In genomic region chr5:57662991-57663390, GRCh38 we compare ENCODE assay signal across 1 cellular context.
TF ChIP-seq lines count a peak whose summit lies in the region.

No MANE protein-coding gene starts in this region.

TF ChIP-seq in GM23338, 12 proteins besides CTCF, POLR2A, EP300 and RAD21 (continued from another document):
- TF ChIP-seq, protein P1, sequence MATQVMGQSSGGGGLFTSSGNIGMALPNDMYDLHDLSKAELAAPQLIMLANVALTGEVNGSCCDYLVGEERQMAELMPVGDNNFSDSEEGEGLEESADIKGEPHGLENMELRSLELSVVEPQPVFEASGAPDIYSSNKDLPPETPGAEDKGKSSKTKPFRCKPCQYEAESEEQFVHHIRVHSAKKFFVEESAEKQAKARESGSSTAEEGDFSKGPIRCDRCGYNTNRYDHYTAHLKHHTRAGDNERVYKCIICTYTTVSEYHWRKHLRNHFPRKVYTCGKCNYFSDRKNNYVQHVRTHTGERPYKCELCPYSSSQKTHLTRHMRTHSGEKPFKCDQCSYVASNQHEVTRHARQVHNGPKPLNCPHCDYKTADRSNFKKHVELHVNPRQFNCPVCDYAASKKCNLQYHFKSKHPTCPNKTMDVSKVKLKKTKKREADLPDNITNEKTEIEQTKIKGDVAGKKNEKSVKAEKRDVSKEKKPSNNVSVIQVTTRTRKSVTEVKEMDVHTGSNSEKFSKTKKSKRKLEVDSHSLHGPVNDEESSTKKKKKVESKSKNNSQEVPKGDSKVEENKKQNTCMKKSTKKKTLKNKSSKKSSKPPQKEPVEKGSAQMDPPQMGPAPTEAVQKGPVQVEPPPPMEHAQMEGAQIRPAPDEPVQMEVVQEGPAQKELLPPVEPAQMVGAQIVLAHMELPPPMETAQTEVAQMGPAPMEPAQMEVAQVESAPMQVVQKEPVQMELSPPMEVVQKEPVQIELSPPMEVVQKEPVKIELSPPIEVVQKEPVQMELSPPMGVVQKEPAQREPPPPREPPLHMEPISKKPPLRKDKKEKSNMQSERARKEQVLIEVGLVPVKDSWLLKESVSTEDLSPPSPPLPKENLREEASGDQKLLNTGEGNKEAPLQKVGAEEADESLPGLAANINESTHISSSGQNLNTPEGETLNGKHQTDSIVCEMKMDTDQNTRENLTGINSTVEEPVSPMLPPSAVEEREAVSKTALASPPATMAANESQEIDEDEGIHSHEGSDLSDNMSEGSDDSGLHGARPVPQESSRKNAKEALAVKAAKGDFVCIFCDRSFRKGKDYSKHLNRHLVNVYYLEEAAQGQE (IDR thresholded peaks at IDR 0.05; ENCODE audit: unreplicated experiment), result no peak
- no peak for TF ChIP-seq ZNF462 (CRISPR knock-in tag; IDR thresholded peaks at IDR 0.05)
